In genomic region chr10:99883523-99883922, GRCh38 we compare ENCODE assay signal across 16 cellular contexts.
A peak's percentile ranks its signal among the peaks of the same experiment; 100 is the strongest.
DNase-seq lines count a peak whose midpoint lies in the region; ATAC-seq and TF ChIP-seq lines count a peak whose summit lies in the region.
"Had no signal": no experiment of that assay in that cellular context is flagged by ENCODE, and none has a peak within 500 bp of the region (broad histone marks: within the 10 kb centered on the region; RNA-seq: fewer than 3 reads in every experiment).

No MANE protein-coding gene starts in this region.

- no peaks in the 10 kb centered on the region for H3K27me3 Mint-ChIP-seq in type B pancreatic cell
- H3K27me3 Mint-ChIP-seq in natural killer cell treated with Interleukin-12 subunit alpha and Interleukin-12 subunit beta and Interleukin-15 and Interleukin-18, amount 100 ng/mL, for 72 hours: no peaks in the 10 kb centered on the region
- H3K27me3 Mint-ChIP-seq: CD8-positive, alpha-beta memory T cell had no signal

- WGBS in right cardiac atrium: 25% methylated on average over 2 of the region's 2 CpGs
- WGBS in heart left ventricle, 4 donors: 20 to 28% (median 25%) methylated on average over 2 of the region's 2 CpGs
- WGBS in mesendoderm (ENCODE audit: extremely low coverage, insufficient coverage, low lambda C conversion rate): no CpG with 5 or more reads among the region's 2 CpGs

- H3K4me3 ChIP-seq in right cardiac atrium (ENCODE audit: low read length) (no peak overlapping the region), heart left ventricle (no peak overlapping the region), mesendoderm (ENCODE audit: low read length) (no peak overlapping the region)
- H3K4me3 ChIP-seq: GM23248, HAP-1 had no signal

- H3K56ac ChIP-seq in mesendoderm (ENCODE audit: low read length): no peak overlapping the region

- peak overlapping the region; percentile 31 for H3K27ac Mint-ChIP-seq in type B pancreatic cell
- no peak overlapping the region for H3K27ac Mint-ChIP-seq in natural killer cell treated with Interleukin-12 subunit alpha and Interleukin-12 subunit beta and Interleukin-15 and Interleukin-18, amount 100 ng/mL, for 72 hours
- H3K27ac Mint-ChIP-seq: CD4-positive, CD25-positive, alpha-beta regulatory T cell; CD8-positive, alpha-beta memory T cell had no signal

- no peaks in the 10 kb centered on the region for H3K79me2 ChIP-seq in mesendoderm (ENCODE audit: control insufficient read depth, insufficient read depth, low read length)

- H3K9me3 ChIP-seq in right cardiac atrium (ENCODE audit: control insufficient read depth, low read length) (no peaks in the 10 kb centered on the region), heart left ventricle (no peaks in the 10 kb centered on the region)
- H3K9me3 ChIP-seq: BE2C, Caco-2, HAP-1 had no signal

- H4K8ac ChIP-seq in mesendoderm (ENCODE audit: low read depth, low read length): no peak overlapping the region

- TF ChIP-seq POLR2A in heart left ventricle (IDR thresholded peaks at IDR 0.05): no peak

- H3K9me3 Mint-ChIP-seq in type B pancreatic cell: no peaks in the 10 kb centered on the region
- H3K9me3 Mint-ChIP-seq in natural killer cell treated with Interleukin-12 subunit alpha and Interleukin-12 subunit beta and Interleukin-15 and Interleukin-18, amount 100 ng/mL, for 72 hours: no peaks in the 10 kb centered on the region
- H3K9me3 Mint-ChIP-seq: CD4-positive, CD25-positive, alpha-beta regulatory T cell; CD8-positive, alpha-beta memory T cell had no signal

- H3K23ac ChIP-seq in mesendoderm (ENCODE audit: low read length): no peak overlapping the region

- H4K5ac ChIP-seq in mesendoderm (ENCODE audit: low read length): no peak overlapping the region

- H3K79me1 ChIP-seq in mesendoderm (ENCODE audit: low read length): no peaks in the 10 kb centered on the region

- no peaks in the 10 kb centered on the region for H3K4me1 ChIP-seq in right cardiac atrium (ENCODE audit: control insufficient read depth, insufficient read depth, low read length)
- peaks cover 0 to 4% (median 0%) of the 10 kb centered on the region in 12 donors for H3K4me1 ChIP-seq in heart left ventricle
- H3K4me1 ChIP-seq in mesendoderm (ENCODE audit: control insufficient read depth, low read depth, low read length): no peaks in the 10 kb centered on the region
- H3K4me1 ChIP-seq: BE2C, Caco-2, HAP-1 had no signal

- DNase-seq in right cardiac atrium (no peak), heart left ventricle (no peak), OCI-M1 (lab: John Stamatoyannopoulos, UW) (peak; percentile 12), mesendoderm (peak; percentile 39), type B pancreatic cell (ENCODE audit: extremely low spot score, unreplicated experiment) (no peak), COLO668 (lab: John Stamatoyannopoulos, UW; ENCODE audit: unreplicated experiment) (no peak)
- no peak for DNase-seq in natural killer cell treated with Interleukin-12 subunit alpha and Interleukin-12 subunit beta and Interleukin-15 and Interleukin-18, amount 100 ng/mL, for 72 hours (ENCODE audit: low spot score)
- DNase-seq: BE2C; C1 segment of cervical spinal cord; Caco-2; CD4-positive, CD25-positive, alpha-beta regulatory T cell; CD8-positive, alpha-beta memory T cell; GM23248; IMR-90 had no signal

- H3K36me3 Mint-ChIP-seq in type B pancreatic cell: peaks cover 36% of the 10 kb centered on the region
- peaks cover 5% of the 10 kb centered on the region for H3K36me3 Mint-ChIP-seq in natural killer cell treated with Interleukin-12 subunit alpha and Interleukin-12 subunit beta and Interleukin-15 and Interleukin-18, amount 100 ng/mL, for 72 hours

- no peaks in the 10 kb centered on the region for H3K4me1 Mint-ChIP-seq in type B pancreatic cell (ENCODE audit: unreplicated experiment)
- no peaks in the 10 kb centered on the region for H3K4me1 Mint-ChIP-seq in natural killer cell treated with Interleukin-12 subunit alpha and Interleukin-12 subunit beta and Interleukin-15 and Interleukin-18, amount 100 ng/mL, for 72 hours (ENCODE audit: low read depth in 2 of 2)

- no peak overlapping the region for H3K18ac ChIP-seq in mesendoderm (ENCODE audit: low read length)

- peak; percentile 56 to 65 for ATAC-seq in right cardiac atrium
- no peak for ATAC-seq in heart left ventricle
- ATAC-seq in natural killer cell treated with Interleukin-12 subunit alpha and Interleukin-12 subunit beta and Interleukin-15 and Interleukin-18, amount 100 ng/mL, for 72 hours: no peak

- H3K27me3 ChIP-seq in right cardiac atrium (ENCODE audit: control insufficient read depth, insufficient read depth): no peaks in the 10 kb centered on the region
- no peaks in the 10 kb centered on the region for H3K27me3 ChIP-seq in heart left ventricle
- no peaks in the 10 kb centered on the region for H3K27me3 ChIP-seq in mesendoderm (ENCODE audit: insufficient read depth, low read length, poor library complexity)
- H3K27me3 ChIP-seq: BE2C had no signal

- intact Hi-C loops in right cardiac atrium (cut with DNase I): no loop called here
- intact Hi-C loops in heart left ventricle (cut with DNase I): no loop called here

- peaks cover 3 to 100% (median 96%) of the 10 kb centered on the region in 9 donors for H3K36me3 ChIP-seq in heart left ventricle
- peaks cover 13% of the 10 kb centered on the region for H3K36me3 ChIP-seq in mesendoderm (ENCODE audit: control insufficient read depth, insufficient read depth, low read length)

- no peak overlapping the region for H3K9ac ChIP-seq in mesendoderm (ENCODE audit: low read length)
- H3K9ac ChIP-seq: GM23248 had no signal

- H3K4me2 ChIP-seq in mesendoderm (ENCODE audit: low read length): no peak overlapping the region

- H2BK15ac ChIP-seq in mesendoderm (replicated peaks; ENCODE audit: low read depth): no peak overlapping the region

- H2BK120ac ChIP-seq in mesendoderm (ENCODE audit: low read depth, low read length): no peak overlapping the region

- H3K27ac ChIP-seq in right cardiac atrium (ENCODE audit: low read length) (no peak overlapping the region), heart left ventricle (no peak overlapping the region), mesendoderm (ENCODE audit: low read depth, low read length) (no peak overlapping the region)
- H3K27ac ChIP-seq: GM23248, HL-60 had no signal

- H3K4me3 Mint-ChIP-seq in type B pancreatic cell: no peak overlapping the region
- H3K4me3 Mint-ChIP-seq in natural killer cell treated with Interleukin-12 subunit alpha and Interleukin-12 subunit beta and Interleukin-15 and Interleukin-18, amount 100 ng/mL, for 72 hours: no peak overlapping the region
- H3K4me3 Mint-ChIP-seq: CD4-positive, CD25-positive, alpha-beta regulatory T cell; CD8-positive, alpha-beta memory T cell had no signal

- no peak overlapping the region for H3K4ac ChIP-seq in mesendoderm (ENCODE audit: low read depth, low read length)

- no peak overlapping the region for H2BK5ac ChIP-seq in mesendoderm (ENCODE audit: low read length)

- no peak for TF ChIP-seq CTCF in heart left ventricle (IDR thresholded peaks at IDR 0.05)
- TF ChIP-seq CTCF in type B pancreatic cell (conservative IDR thresholded peaks at IDR 0.05): no peak

- no peak overlapping the region for H2AK5ac ChIP-seq in mesendoderm (ENCODE audit: low read length)

Comparison
In these comparisons a context has a peak if more than half of its experiments do, and no peak if none do; other contexts are left out.
1. ATAC-seq: peak in right cardiac atrium (2 of 2); none in heart left ventricle (0 of 4) and natural killer cell treated with Interleukin-12 subunit alpha and Interleukin-12 subunit beta and Interleukin-15 and Interleukin-18, amount 100 ng/mL, for 72 hours (0 of 2).
2. DNase-seq: peak in OCI-M1 (single experiment) and mesendoderm (single experiment); none in right cardiac atrium (0 of 3), heart left ventricle (0 of 5), type B pancreatic cell (single experiment), COLO668 (single experiment) and natural killer cell treated with Interleukin-12 subunit alpha and Interleukin-12 subunit beta and Interleukin-15 and Interleukin-18, amount 100 ng/mL, for 72 hours (single experiment).